In the genomic region with DNA sequence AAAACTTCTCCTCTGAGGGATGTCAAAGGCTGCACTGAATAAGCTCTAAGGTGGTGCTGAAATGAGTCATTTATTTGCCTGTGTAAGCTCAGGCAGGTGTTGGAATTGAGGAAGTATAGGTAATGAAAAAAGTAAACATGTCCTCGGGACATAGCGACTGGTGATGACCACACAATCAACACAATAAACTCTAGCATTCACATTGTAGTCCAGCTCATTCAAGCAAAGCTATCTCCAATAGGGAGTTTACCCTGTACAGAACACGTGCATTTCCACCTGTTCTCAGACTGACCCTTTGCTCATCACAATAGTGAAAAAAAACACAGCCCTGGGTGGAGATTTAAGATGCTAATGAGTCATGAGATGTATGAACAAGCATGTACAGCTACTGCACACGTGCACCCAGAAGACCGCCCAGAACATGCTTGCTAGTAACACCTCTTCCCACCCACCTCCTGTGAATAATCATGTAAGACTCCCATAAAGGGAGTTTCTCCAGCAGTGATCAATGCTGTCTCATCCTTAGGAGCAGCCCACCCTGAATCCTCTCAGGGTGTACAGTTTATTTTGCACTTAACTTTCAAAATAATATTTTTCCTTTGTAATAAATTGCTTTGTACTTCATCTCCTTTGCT, we compare ENCODE assay signal across 1 cellular context.
TF ChIP-seq lines count a peak whose summit lies in the region.

No MANE protein-coding gene starts in this region.

TF ChIP-seq in IMR-90, 13 proteins besides CTCF, POLR2A, EP300 and RAD21:
- TF ChIP-seq RFX5 (IDR thresholded peaks at IDR 0.05; ENCODE audit: low read depth, low read length) (no peak), BHLHE40 (IDR thresholded peaks at IDR 0.05; ENCODE audit: low read depth, low read length) (peak; percentile 77), RCOR1 (IDR thresholded peaks at IDR 0.05; ENCODE audit: insufficient replicate concordance, low read length) (no peak), FOS (IDR thresholded peaks at IDR 0.05; ENCODE audit: low read depth, low read length) (no peak), USF2 (IDR thresholded peaks at IDR 0.05; ENCODE audit: low read depth, low read length) (peak; percentile 29; the same call in 1 of the 2 replicates), SMC3 (IDR thresholded peaks at IDR 0.05; ENCODE audit: low read depth, low read length) (no peak), MXI1 (IDR thresholded peaks at IDR 0.05; ENCODE audit: borderline replicate concordance, low read depth, low read length) (0 out of 2 replicates have a peak, but pooled peaks have one; percentile 49), NFE2L2 (IDR thresholded peaks at IDR 0.05; ENCODE audit: low read depth, low read length) (no peak)
